1 cellular context compared by ENCODE assay signal in the genomic region with DNA sequence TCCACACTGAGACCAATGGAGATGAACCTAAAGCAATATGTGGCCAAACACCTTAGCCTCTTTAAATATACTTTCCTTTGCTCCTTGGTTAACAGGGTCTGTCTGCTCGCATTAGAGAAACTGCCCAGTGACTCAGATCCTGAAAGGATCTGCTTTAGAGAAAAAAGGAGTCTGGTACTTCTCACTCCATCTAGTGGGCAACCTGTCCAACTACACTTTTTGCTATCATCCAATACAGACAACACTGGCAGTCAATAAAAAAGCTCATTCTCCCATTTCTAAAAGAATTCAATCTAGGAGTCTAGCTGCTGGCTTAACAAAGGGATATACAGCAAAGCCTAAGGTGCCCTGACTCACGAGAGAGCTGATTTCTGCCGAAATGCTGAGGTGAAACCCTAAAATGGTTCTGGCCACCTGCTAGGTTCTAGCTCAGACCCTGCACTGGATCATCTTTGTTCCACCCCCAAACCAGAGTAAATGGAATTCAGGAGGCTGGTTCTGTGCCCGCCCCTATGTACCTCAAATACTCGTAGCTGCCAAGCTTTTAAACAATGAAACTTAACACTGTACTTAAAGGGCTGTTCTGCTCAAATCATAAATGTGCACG.
TF ChIP-seq lines count a peak whose summit lies in the region.

No MANE protein-coding gene starts in this region.

TF ChIP-seq in HepG2, 621 proteins besides CTCF, POLR2A, EP300 and RAD21:
- no peak for TF ChIP-seq ZNF10 (CRISPR knock-in tag; IDR thresholded peaks at IDR 0.05; ENCODE audit: borderline replicate concordance, low read depth)
- 0 out of 2 replicates have a peak, but pooled peaks have one; percentile 21 for TF ChIP-seq KAT8 (CRISPR knock-in tag; IDR thresholded peaks at IDR 0.05)
- peak; percentile 69 for TF ChIP-seq STAG1 (CRISPR knock-in tag; IDR thresholded peaks at IDR 0.05)
- TF ChIP-seq, protein P1, sequence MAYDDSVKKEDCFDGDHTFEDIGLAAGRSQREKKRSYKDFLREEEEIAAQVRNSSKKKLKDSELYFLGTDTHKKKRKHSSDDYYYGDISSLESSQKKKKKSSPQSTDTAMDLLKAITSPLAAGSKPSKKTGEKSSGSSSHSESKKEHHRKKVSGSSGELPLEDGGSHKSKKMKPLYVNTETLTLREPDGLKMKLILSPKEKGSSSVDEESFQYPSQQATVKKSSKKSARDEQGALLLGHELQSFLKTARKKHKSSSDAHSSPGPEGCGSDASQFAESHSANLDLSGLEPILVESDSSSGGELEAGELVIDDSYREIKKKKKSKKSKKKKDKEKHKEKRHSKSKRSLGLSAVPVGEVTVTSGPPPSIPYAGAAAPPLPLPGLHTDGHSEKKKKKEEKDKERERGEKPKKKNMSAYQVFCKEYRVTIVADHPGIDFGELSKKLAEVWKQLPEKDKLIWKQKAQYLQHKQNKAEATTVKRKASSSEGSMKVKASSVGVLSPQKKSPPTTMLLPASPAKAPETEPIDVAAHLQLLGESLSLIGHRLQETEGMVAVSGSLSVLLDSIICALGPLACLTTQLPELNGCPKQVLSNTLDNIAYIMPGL (CRISPR knock-in tag; IDR thresholded peaks at IDR 0.05; ENCODE audit: borderline replicate concordance in 1 of 2, low read depth in 1 of 2) = peak in 1 of 2 experiments; percentile 55; a peak in 1 of 4 replicates
- TF ChIP-seq, protein P2, sequence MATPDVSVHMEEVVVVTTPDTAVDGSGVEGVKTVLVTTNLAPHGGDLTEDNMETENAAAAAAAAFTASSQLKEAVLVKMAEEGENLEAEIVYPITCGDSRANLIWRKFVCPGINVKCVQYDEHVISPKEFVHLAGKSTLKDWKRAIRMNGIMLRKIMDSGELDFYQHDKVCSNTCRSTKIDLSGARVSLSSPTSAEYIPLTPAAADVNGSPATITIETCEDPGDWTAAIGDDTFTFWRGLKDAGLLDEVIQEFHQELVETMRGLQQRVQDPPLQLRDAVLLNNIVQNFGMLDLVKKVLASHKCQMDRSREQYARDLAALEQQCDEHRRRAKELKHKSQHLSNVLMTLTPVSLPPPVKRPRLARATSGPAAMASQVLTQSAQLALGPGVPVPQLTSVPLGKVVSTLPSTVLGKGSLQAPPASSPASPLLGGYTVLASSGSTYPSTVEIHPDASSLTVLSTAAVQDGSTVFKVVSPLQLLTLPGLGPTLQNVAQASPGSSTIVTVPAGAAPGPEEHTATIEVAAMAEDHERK (CRISPR knock-in tag; IDR thresholded peaks at IDR 0.05; ENCODE audit: low read depth) = no peak
- TF ChIP-seq ZNF737 (CRISPR knock-in tag; IDR thresholded peaks at IDR 0.05; ENCODE audit: borderline replicate concordance) = no peak
- TF ChIP-seq ZIK1 (CRISPR knock-in tag; IDR thresholded peaks at IDR 0.05; ENCODE audit: borderline replicate concordance, low read depth) = no peak
- TF ChIP-seq, protein P3, sequence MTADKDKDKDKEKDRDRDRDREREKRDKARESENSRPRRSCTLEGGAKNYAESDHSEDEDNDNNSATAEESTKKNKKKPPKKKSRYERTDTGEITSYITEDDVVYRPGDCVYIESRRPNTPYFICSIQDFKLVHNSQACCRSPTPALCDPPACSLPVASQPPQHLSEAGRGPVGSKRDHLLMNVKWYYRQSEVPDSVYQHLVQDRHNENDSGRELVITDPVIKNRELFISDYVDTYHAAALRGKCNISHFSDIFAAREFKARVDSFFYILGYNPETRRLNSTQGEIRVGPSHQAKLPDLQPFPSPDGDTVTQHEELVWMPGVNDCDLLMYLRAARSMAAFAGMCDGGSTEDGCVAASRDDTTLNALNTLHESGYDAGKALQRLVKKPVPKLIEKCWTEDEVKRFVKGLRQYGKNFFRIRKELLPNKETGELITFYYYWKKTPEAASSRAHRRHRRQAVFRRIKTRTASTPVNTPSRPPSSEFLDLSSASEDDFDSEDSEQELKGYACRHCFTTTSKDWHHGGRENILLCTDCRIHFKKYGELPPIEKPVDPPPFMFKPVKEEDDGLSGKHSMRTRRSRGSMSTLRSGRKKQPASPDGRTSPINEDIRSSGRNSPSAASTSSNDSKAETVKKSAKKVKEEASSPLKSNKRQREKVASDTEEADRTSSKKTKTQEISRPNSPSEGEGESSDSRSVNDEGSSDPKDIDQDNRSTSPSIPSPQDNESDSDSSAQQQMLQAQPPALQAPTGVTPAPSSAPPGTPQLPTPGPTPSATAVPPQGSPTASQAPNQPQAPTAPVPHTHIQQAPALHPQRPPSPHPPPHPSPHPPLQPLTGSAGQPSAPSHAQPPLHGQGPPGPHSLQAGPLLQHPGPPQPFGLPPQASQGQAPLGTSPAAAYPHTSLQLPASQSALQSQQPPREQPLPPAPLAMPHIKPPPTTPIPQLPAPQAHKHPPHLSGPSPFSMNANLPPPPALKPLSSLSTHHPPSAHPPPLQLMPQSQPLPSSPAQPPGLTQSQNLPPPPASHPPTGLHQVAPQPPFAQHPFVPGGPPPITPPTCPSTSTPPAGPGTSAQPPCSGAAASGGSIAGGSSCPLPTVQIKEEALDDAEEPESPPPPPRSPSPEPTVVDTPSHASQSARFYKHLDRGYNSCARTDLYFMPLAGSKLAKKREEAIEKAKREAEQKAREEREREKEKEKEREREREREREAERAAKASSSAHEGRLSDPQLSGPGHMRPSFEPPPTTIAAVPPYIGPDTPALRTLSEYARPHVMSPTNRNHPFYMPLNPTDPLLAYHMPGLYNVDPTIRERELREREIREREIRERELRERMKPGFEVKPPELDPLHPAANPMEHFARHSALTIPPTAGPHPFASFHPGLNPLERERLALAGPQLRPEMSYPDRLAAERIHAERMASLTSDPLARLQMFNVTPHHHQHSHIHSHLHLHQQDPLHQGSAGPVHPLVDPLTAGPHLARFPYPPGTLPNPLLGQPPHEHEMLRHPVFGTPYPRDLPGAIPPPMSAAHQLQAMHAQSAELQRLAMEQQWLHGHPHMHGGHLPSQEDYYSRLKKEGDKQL (CRISPR knock-in tag; IDR thresholded peaks at IDR 0.05; ENCODE audit: low read depth) = no peak
- TF ChIP-seq, protein P4, sequence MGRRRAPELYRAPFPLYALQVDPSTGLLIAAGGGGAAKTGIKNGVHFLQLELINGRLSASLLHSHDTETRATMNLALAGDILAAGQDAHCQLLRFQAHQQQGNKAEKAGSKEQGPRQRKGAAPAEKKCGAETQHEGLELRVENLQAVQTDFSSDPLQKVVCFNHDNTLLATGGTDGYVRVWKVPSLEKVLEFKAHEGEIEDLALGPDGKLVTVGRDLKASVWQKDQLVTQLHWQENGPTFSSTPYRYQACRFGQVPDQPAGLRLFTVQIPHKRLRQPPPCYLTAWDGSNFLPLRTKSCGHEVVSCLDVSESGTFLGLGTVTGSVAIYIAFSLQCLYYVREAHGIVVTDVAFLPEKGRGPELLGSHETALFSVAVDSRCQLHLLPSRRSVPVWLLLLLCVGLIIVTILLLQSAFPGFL (CRISPR knock-in tag; IDR thresholded peaks at IDR 0.05) = no peak
- no peak for TF ChIP-seq NONO (IDR thresholded peaks at IDR 0.05)
- no peak for TF ChIP-seq NONO (CRISPR knock-in tag; conservative IDR thresholded peaks at IDR 0.05)
- peak; percentile 94 for TF ChIP-seq SMC3 (IDR thresholded peaks at IDR 0.05; ENCODE audit: low read length)
- no peak for TF ChIP-seq RFX1 (IDR thresholded peaks at IDR 0.05)
